Comparison of ENCODE assay signal across 35 cellular contexts in the genomic region with DNA sequence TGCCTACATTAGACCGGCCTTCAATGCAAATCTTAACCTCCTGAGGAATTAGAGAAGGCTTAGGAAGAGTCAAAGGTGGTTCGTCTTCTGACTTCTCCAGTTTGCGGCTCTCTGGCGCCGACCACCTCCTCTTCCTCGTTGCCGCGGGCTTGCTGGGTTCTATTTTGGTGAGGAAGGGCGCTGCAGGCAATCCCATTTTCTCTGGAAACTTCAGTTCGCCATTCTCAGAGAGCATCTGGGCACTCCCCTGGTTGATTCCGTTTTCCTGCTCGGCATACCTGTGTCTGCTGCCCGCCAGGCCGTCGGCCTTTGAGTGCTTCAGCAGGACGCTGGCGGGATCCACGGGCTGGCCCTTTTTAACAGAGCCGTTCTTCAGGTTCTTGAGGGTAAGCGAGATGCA.
DNase-seq lines count a peak whose midpoint lies in the region; ATAC-seq, FAIRE-seq and TF ChIP-seq lines count a peak whose summit lies in the region.
"Had no signal": no experiment of that assay in that cellular context is flagged by ENCODE, and none has a peak within 500 bp of the region (broad histone marks: within the 10 kb centered on the region; RNA-seq: fewer than 3 reads in every experiment).

No MANE protein-coding gene starts in this region.

- H3K23me2 ChIP-seq in H9 (ENCODE audit: insufficient read length, low read depth, low read length, poor library complexity, severe bottlenecking) = peaks cover 3% of the 10 kb centered on the region

- H2AFZ ChIP-seq in H9 (ENCODE audit: low read length) (no peak overlapping the region), K562 (ENCODE audit: low read depth, low read length) (peak overlapping the region; percentile 63), neuronal stem cell (ENCODE audit: low read length) (no peak overlapping the region)

- no peaks in the 10 kb centered on the region; the same call in 1 of the 2 replicates for H3F3A ChIP-seq in DOHH2 (ENCODE audit: control insufficient read depth, insufficient read depth)

- no peak overlapping the region for H3T11ph ChIP-seq in H9 (ENCODE audit: low read length)

- in situ Hi-C loops in K562 (cut with MboI) = no loop called here

- no peak overlapping the region for H2BK15ac ChIP-seq in H9 (ENCODE audit: low read depth, low read length)
- H2BK15ac ChIP-seq in neuronal stem cell (ENCODE audit: low read length) = no peak overlapping the region

- TF ChIP-seq EP300 in K562 (IDR thresholded peaks at IDR 0.05; ENCODE audit: low read length) = no peak

- H3K4me3 ChIP-seq in DOHH2 (ENCODE audit: low read length) = peak overlapping the region; percentile 75
- no peak overlapping the region for H3K4me3 ChIP-seq in K562
- H3K4me3 ChIP-seq in neuronal stem cell (ENCODE audit: low read length in 2 of 2) = no peak overlapping the region
- H3K4me3 ChIP-seq: esophagus squamous epithelium, MG63, prostate gland, SK-N-MC, thoracic aorta had no signal

- H3K9me3 ChIP-seq in DOHH2 (ENCODE audit: control insufficient read depth, insufficient read depth, low read length) (no peaks in the 10 kb centered on the region), H9 (ENCODE audit: control insufficient read depth, low read depth, low read length) (no peaks in the 10 kb centered on the region), K562 (replicated peaks; ENCODE audit: control insufficient read depth, insufficient read depth, low read depth, low read length) (no peaks in the 10 kb centered on the region), neuronal stem cell (replicated peaks in 1 of 2; ENCODE audit: control insufficient read depth in 2 of 2, insufficient read depth in 1 of 2, low read depth in 1 of 2, low read length in 2 of 2) (no peaks in the 10 kb centered on the region)
- H3K9me3 ChIP-seq: BE2C, esophagus squamous epithelium, MG63, prostate gland, thoracic aorta had no signal

- H4K5ac ChIP-seq in H9 (ENCODE audit: insufficient read length, low read depth, low read length) = no peak overlapping the region

- BruUV-seq in K562 (replicated peaks; lab: Mats Ljungman, UMichigan) = no TSS peak

- H3K9me3 Mint-ChIP-seq in H9 (no peaks in the 10 kb centered on the region), type B pancreatic cell (no peaks in the 10 kb centered on the region)
- H3K9me3 Mint-ChIP-seq: activated naive CD8-positive, alpha-beta T cell treated with anti-CD3 and anti-CD28 coated beads, Interleukin-2, amount 10 ng/mL, durations not matched to agents 7 days and 5 days; activated T-cell treated with anti-CD3 and anti-CD28 coated beads, Interleukin-2, amount 50 U/mL, for 24 hours had no signal

- H3K27me3 Mint-ChIP-seq in H9 (ENCODE audit: low read depth) = no peaks in the 10 kb centered on the region
- H3K27me3 Mint-ChIP-seq in type B pancreatic cell = no peaks in the 10 kb centered on the region
- H3K27me3 Mint-ChIP-seq: activated naive CD8-positive, alpha-beta T cell treated with anti-CD3 and anti-CD28 coated beads, Interleukin-2, amount 10 ng/mL, durations not matched to agents 7 days and 5 days; activated T-cell treated with anti-CD3 and anti-CD28 coated beads, Interleukin-2, amount 50 U/mL, for 24 hours had no signal

- H3K36me3 ChIP-seq in DOHH2 (ENCODE audit: control insufficient read depth, low read length) (no peaks in the 10 kb centered on the region), K562 (ENCODE audit: control insufficient read depth, insufficient read depth, low read length) (no peaks in the 10 kb centered on the region), neuronal stem cell (replicated peaks in 1 of 2; ENCODE audit: control insufficient read depth in 2 of 2, insufficient read depth in 2 of 2, low read length in 2 of 2) (no peaks in the 10 kb centered on the region)
- H3K36me3 ChIP-seq: MG63, prostate gland had no signal

- H2BK5ac ChIP-seq in H9 (ENCODE audit: insufficient read length, low read length) = no peak overlapping the region
- H2BK5ac ChIP-seq in neuronal stem cell (ENCODE audit: low read length) = no peak overlapping the region

- H3K9me2 ChIP-seq in DOHH2 (replicated peaks; ENCODE audit: control insufficient read depth, low read length) = no peaks in the 10 kb centered on the region

- DNase-seq in H9 (no peak), K562 (ENCODE audit: extremely low read depth in 1 of 4, low spot score in 3 of 4) (no peak), neuronal stem cell (ENCODE audit: low spot score) (no peak), type B pancreatic cell (ENCODE audit: extremely low spot score, unreplicated experiment) (no peak), NOMO-1 (lab: John Stamatoyannopoulos, UW; ENCODE audit: unreplicated experiment in 2 of 2) (no peak), anterior cingulate cortex (lab: John Stamatoyannopoulos, UW) (no peak), hypothalamus (lab: John Stamatoyannopoulos, UW) (no peak)
- DNase-seq: activated CD4-positive, alpha-beta T cell treated with anti-CD3 and anti-CD28 coated beads for 4 hours; activated CD8-positive, alpha-beta memory T cell treated with anti-CD3 and anti-CD28 coated beads for 24 hours; activated gamma-delta T cell; activated naive CD8-positive, alpha-beta T cell treated with anti-CD3 and anti-CD28 coated beads, Interleukin-2, amount 10 ng/mL, durations not matched to agents 7 days and 5 days; activated T-cell treated with anti-CD3 and anti-CD28 coated beads, Interleukin-2, amount 50 U/mL, for 24 hours; BE2C; COR-L47; DMS53; esophagus squamous epithelium; foreskin melanocyte; GDM1; left cardiac atrium; mammary epithelial cell; MG63; NCI-H2029 treated with DMSO at 0.1 percent for 48 hours; NCI-H2227 treated with DMSO at 0.1 percent for 48 hours; NCI-H748 treated with DMSO at 0.1 percent for 48 hours; nucleus accumbens; stimulated activated CD4-positive, alpha-beta T cell treated with anti-CD3 and anti-CD28 coated beads, Interleukin-4, amount 100 ng/mL, for 4 hours; stimulated activated naive CD8-positive, alpha-beta T cell treated with anti-CD3 and anti-CD28 coated beads, Interleukin-15, Interleukin-2, amounts not matched to agents 100 U/mL and 50 U/mL, for 24 hours; T-helper 2 cell had no signal

- H2BK20ac ChIP-seq in H9 (ENCODE audit: low read depth, low read length, poor library complexity, severe bottlenecking) = no peak overlapping the region

- H4K8ac ChIP-seq in H9 (replicated peaks; ENCODE audit: insufficient read length, low read depth, low read length) (no peak overlapping the region), neuronal stem cell (ENCODE audit: low read depth, low read length) (no peak overlapping the region)

- no CpG with 5 or more reads among the region's 20 CpGs for WGBS in H9 (ENCODE audit: extremely low coverage, insufficient read length, low lambda C conversion rate)
- 67% methylated on average over 20 of the region's 20 CpGs for WGBS in K562 (ENCODE audit: insufficient coverage, low coverage, missing lambda C conversion rate)
- WGBS in neuronal stem cell (ENCODE audit: extremely low coverage in 2 of 2, insufficient read length in 2 of 2, insufficient replicate concordance in 1 of 2), 2 donors = no CpG with 5 or more reads among the region's 20 CpGs

- H3K9me1 ChIP-seq in K562 (ENCODE audit: control insufficient read depth, insufficient read depth, low read length) = no peaks in the 10 kb centered on the region

- H3K27ac Mint-ChIP-seq in H9 = no peak overlapping the region
- no peak overlapping the region for H3K27ac Mint-ChIP-seq in type B pancreatic cell
- H3K27ac Mint-ChIP-seq: activated naive CD8-positive, alpha-beta T cell treated with anti-CD3 and anti-CD28 coated beads, Interleukin-2, amount 10 ng/mL, durations not matched to agents 7 days and 5 days; activated T-cell treated with anti-CD3 and anti-CD28 coated beads, Interleukin-2, amount 50 U/mL, for 24 hours had no signal

- no peak for TF ChIP-seq RAD21 in K562 (CRISPR knock-in tag; conservative IDR thresholded peaks at IDR 0.05 in 1 of 2, IDR thresholded peaks at IDR 0.05 in 1 of 2)

- H4K20me1 ChIP-seq in DOHH2 (ENCODE audit: control insufficient read depth, insufficient read depth, low read depth, low read length) (no peaks in the 10 kb centered on the region), H9 (ENCODE audit: control insufficient read depth, insufficient read depth, insufficient read length) (no peaks in the 10 kb centered on the region), K562 (replicated peaks; ENCODE audit: control insufficient read depth, insufficient read depth, low read length) (no peaks in the 10 kb centered on the region)

- H3K4me2 ChIP-seq in DOHH2 (ENCODE audit: low read length) (peak overlapping the region; percentile 68), H9 (ENCODE audit: insufficient read depth, insufficient read length, low read length) (peak overlapping the region; percentile 93), K562 (ENCODE audit: insufficient read depth, low read length) (peak overlapping the region; percentile 3; the same call in 1 of the 2 replicates), neuronal stem cell (ENCODE audit: insufficient read depth, low read length, poor library complexity, severe bottlenecking) (no peak overlapping the region)

- H3K4me3 Mint-ChIP-seq in H9 (peak overlapping the region in 1 of 2 experiments; percentile 73; a peak in 3 of 5 replicates), type B pancreatic cell (no peak overlapping the region)
- H3K4me3 Mint-ChIP-seq: activated naive CD8-positive, alpha-beta T cell treated with anti-CD3 and anti-CD28 coated beads, Interleukin-2, amount 10 ng/mL, durations not matched to agents 7 days and 5 days; activated T-cell treated with anti-CD3 and anti-CD28 coated beads, Interleukin-2, amount 50 U/mL, for 24 hours had no signal

- H2BK12ac ChIP-seq in H9 (ENCODE audit: insufficient read length, low read depth, low read length) (no peak overlapping the region), neuronal stem cell (ENCODE audit: low read length) (no peak overlapping the region)

- intact Hi-C loops in K562 (cut with micrococcal nuclease) = no loop called here

- no peak overlapping the region for H3K4ac ChIP-seq in H9 (ENCODE audit: low read depth, low read length)
- no peak overlapping the region for H3K4ac ChIP-seq in neuronal stem cell (ENCODE audit: low read length)

- no peak overlapping the region for H3K18ac ChIP-seq in H9 (ENCODE audit: insufficient read length, low read depth, low read length)
- peak overlapping the region; percentile 11 for H3K18ac ChIP-seq in neuronal stem cell (ENCODE audit: low read length)

- TF ChIP-seq CTCF in DOHH2 (IDR thresholded peaks at IDR 0.05; ENCODE audit: low read depth, low read length, poor library complexity, severe bottlenecking) (no peak), H9 (conservative IDR thresholded peaks at IDR 0.05) (no peak), K562 (IDR thresholded peaks at IDR 0.05 in 2 of 3, conservative IDR thresholded peaks at IDR 0.05 in 1 of 3; ENCODE audit: insufficient read depth in 2 of 3, low read depth in 1 of 3, low read length in 3 of 3) (no peak), type B pancreatic cell (conservative IDR thresholded peaks at IDR 0.05) (no peak)

- H3K4me1 Mint-ChIP-seq in H9 (peaks cover 26 to 46% of the 10 kb centered on the region in 2 experiments), type B pancreatic cell (ENCODE audit: unreplicated experiment) (peaks cover 12% of the 10 kb centered on the region)
- H3K4me1 Mint-ChIP-seq: activated naive CD8-positive, alpha-beta T cell treated with anti-CD3 and anti-CD28 coated beads, Interleukin-2, amount 10 ng/mL, durations not matched to agents 7 days and 5 days had no signal

- POLR2A ChIA-PET in K562 (lab: Yijun Ruan, JAX) = interaction anchor here (0.6 to 0.7 kb wide), 2 partner anchors 39 to 1595 kb away, joined by 3 read pairs; no protein-coding TSS in a partner anchor

- H2AK5ac ChIP-seq in H9 (ENCODE audit: insufficient read length, low read length) (no peak overlapping the region), neuronal stem cell (ENCODE audit: low read depth, low read length) (no peak overlapping the region)

- FAIRE-seq in K562 (lab: Jason Lieb, UNC) = no peak
- FAIRE-seq: astrocyte, endometrium, H54 had no signal

- H3K4me1 ChIP-seq in DOHH2 (ENCODE audit: control insufficient read depth, low read length) = peaks cover 26% of the 10 kb centered on the region
- peaks cover 2% of the 10 kb centered on the region; the same call in 1 of the 2 replicates for H3K4me1 ChIP-seq in H9 (ENCODE audit: insufficient read depth, low read length)
- H3K4me1 ChIP-seq in K562 (replicated peaks in 1 of 2; ENCODE audit: control insufficient read depth in 2 of 2, insufficient read depth in 2 of 2, low read length in 2 of 2) = peaks cover 0 to 19% of the 10 kb centered on the region in 2 experiments; a peak in 3 of 5 replicates
- peaks cover 12 to 13% of the 10 kb centered on the region in 2 donors for H3K4me1 ChIP-seq in neuronal stem cell (ENCODE audit: control insufficient read depth in 2 of 2, insufficient read depth in 1 of 2, low read depth in 1 of 2, low read length in 2 of 2)
- H3K4me1 ChIP-seq: BE2C, esophagus squamous epithelium, prostate gland had no signal

- no peak for TF ChIP-seq POLR2A in K562 (conservative IDR thresholded peaks at IDR 0.05)

- no peaks in the 10 kb centered on the region for H3K79me2 ChIP-seq in DOHH2 (ENCODE audit: control insufficient read depth, low read length)
- H3K79me2 ChIP-seq in H9 (ENCODE audit: insufficient read depth, low read length) = no peaks in the 10 kb centered on the region
- no peaks in the 10 kb centered on the region for H3K79me2 ChIP-seq in K562 (ENCODE audit: control insufficient read depth, insufficient read depth, low read length)

- ATAC-seq in K562 = no peak
- ATAC-seq: left cardiac atrium; stimulated activated naive CD8-positive, alpha-beta T cell treated with anti-CD3 and anti-CD28 coated beads, Interleukin-15, Interleukin-2, amounts not matched to agents 100 U/mL and 50 U/mL, for 24 hours had no signal

- H2BK120ac ChIP-seq in H9 (ENCODE audit: low read depth, low read length, poor library complexity, severe bottlenecking) = no peak overlapping the region
- H2BK120ac ChIP-seq in neuronal stem cell (ENCODE audit: low read depth, low read length) = no peak overlapping the region

- H3K79me1 ChIP-seq in H9 (ENCODE audit: insufficient read depth, low read depth, low read length, poor library complexity, severe bottlenecking) (no peaks in the 10 kb centered on the region), neuronal stem cell (ENCODE audit: low read depth, low read length) (no peaks in the 10 kb centered on the region)

- no peaks in the 10 kb centered on the region for H3K36me3 Mint-ChIP-seq in H9 (ENCODE audit: insufficient read depth in 1 of 3, low read depth in 3 of 3)
- H3K36me3 Mint-ChIP-seq in type B pancreatic cell = peaks cover 25% of the 10 kb centered on the region

- CTCF ChIA-PET in K562 (lab: Yijun Ruan, JAX; ENCODE audit: low intra/inter-chr PET ratio) = no interaction called here

- H3K14ac ChIP-seq in H9 (ENCODE audit: insufficient read depth, low read length) (no peak overlapping the region), neuronal stem cell (ENCODE audit: low read length) (no peak overlapping the region)

- H4K91ac ChIP-seq in H9 (ENCODE audit: insufficient read length, low read depth, low read length) = no peak overlapping the region
- no peak overlapping the region for H4K91ac ChIP-seq in neuronal stem cell (ENCODE audit: low read depth, low read length, poor library complexity)

- H3K27me3 ChIP-seq in DOHH2 (ENCODE audit: control insufficient read depth, low read length) (no peaks in the 10 kb centered on the region), H9 (ENCODE audit: insufficient read depth, low read length) (peaks cover 2% of the 10 kb centered on the region; the same call in 1 of the 2 replicates), K562 (ENCODE audit: control insufficient read depth in 2 of 2, insufficient read depth in 2 of 2, low read length in 2 of 2) (no peaks in the 10 kb centered on the region), neuronal stem cell (ENCODE audit: control insufficient read depth in 3 of 3, insufficient read depth in 3 of 3, low read depth in 1 of 3, low read length in 3 of 3) (peaks cover 0 to 10% (median 0%) of the 10 kb centered on the region in 3 experiments)
- H3K27me3 ChIP-seq: BE2C, esophagus squamous epithelium, MG63 had no signal

- peak overlapping the region; percentile 43; the same call in 1 of the 2 replicates for H3K27ac ChIP-seq in DOHH2 (ENCODE audit: low read depth, low read length)
- H3K27ac ChIP-seq in H9 (ENCODE audit: insufficient read length, low read depth, low read length) = no peak overlapping the region
- no peak overlapping the region for H3K27ac ChIP-seq in K562 (ENCODE audit: extremely low read depth, low read depth, low read length)
- no peak overlapping the region for H3K27ac ChIP-seq in neuronal stem cell (replicated peaks; ENCODE audit: low read length)
- H3K27ac ChIP-seq: esophagus squamous epithelium, prostate gland, SK-N-MC, thoracic aorta had no signal

- H3K23ac ChIP-seq in H9 (ENCODE audit: insufficient read length, low read depth, low read length) = no peak overlapping the region
- no peak overlapping the region for H3K23ac ChIP-seq in neuronal stem cell (ENCODE audit: low read depth, low read length, poor library complexity)

- H3K9ac ChIP-seq in H9 (ENCODE audit: extremely low read depth, insufficient read length, low read length) (no peak overlapping the region), K562 (ENCODE audit: insufficient read depth in 1 of 2, low read depth in 2 of 2, low read length in 2 of 2) (peak overlapping the region in 1 of 2 experiments; percentile 19; a peak in 1 of 4 replicates), neuronal stem cell (ENCODE audit: low read depth, low read length, poor library complexity) (peak overlapping the region; percentile 2)

- H3K56ac ChIP-seq in H9 (ENCODE audit: insufficient read length, low read depth, low read length) = no peak overlapping the region
